In genomic region chr10:73879296-73880173, GRCh38 we compare ENCODE assay signal across 8 cellular contexts. TPM values are rescaled to one million over a fixed set of nuclear protein-coding genes. Genes with fewer than 3 reads are reported as not detected.
DNase-seq lines count a peak whose midpoint lies in the region; ATAC-seq, FAIRE-seq and TF ChIP-seq lines count a peak whose summit lies in the region.

No MANE protein-coding gene starts in this region.

- no peaks in the 10 kb centered on the region for H3K36me3 ChIP-seq in smooth muscle cell (ENCODE audit: low read depth)

- 20% methylated on average over 14 of the region's 14 CpGs for WGBS in smooth muscle cell (ENCODE audit: low lambda C conversion rate)

- H3K27ac ChIP-seq in smooth muscle cell (ENCODE audit: low read depth), result no peak overlapping the region

- H3K9me3 ChIP-seq in smooth muscle cell (replicated peaks; ENCODE audit: low read depth), result no peaks in the 10 kb centered on the region

- H4K20me1 ChIP-seq in smooth muscle cell (ENCODE audit: low read depth), result no peaks in the 10 kb centered on the region

- TF ChIP-seq POLR2A in GM12892 (IDR thresholded peaks at IDR 0.05; ENCODE audit: low read depth, low read length), result no peak

- no peaks in the 10 kb centered on the region for H3F3A ChIP-seq in smooth muscle cell (ENCODE audit: low read depth)

- H3K27me3 ChIP-seq in smooth muscle cell (ENCODE audit: low read depth), result no peaks in the 10 kb centered on the region

- peak; percentile 96 for FAIRE-seq in GM12892 (lab: Jason Lieb, UNC)

- H3K4me3 ChIP-seq in smooth muscle cell, result no peak overlapping the region

- no peak overlapping the region for H3K4me2 ChIP-seq in smooth muscle cell

- ATAC-seq in HG02588 (IDR thresholded peaks at IDR 0.05; ENCODE audit: unreplicated experiment), result peak; percentile 74

- peak; percentile 85 for TF ChIP-seq CTCF in smooth muscle cell (IDR thresholded peaks at IDR 0.05; ENCODE audit: borderline replicate concordance, insufficient read depth, poor library complexity, severe bottlenecking)

- peak; percentile 63 for DNase-seq in GM12892 (ENCODE audit: insufficient read length)
- peak; percentile 43 for DNase-seq in NCI-H1105 treated with DMSO at 0.1 percent for 48 hours (lab: John Stamatoyannopoulos, UW)
- peak; percentile 63 for DNase-seq in T1000 (lab: John Stamatoyannopoulos, UW)
- DNase-seq in anterior cingulate cortex (lab: John Stamatoyannopoulos, UW), result peak in 47 of 58 donors; percentile 13 to 80 (median 50)
- peak; percentile 48 to 57 for DNase-seq in hippocampal formation (lab: John Stamatoyannopoulos, UW)
- peak; percentile 23 for DNase-seq in smooth muscle cell (lab: John Stamatoyannopoulos, UW; ENCODE audit: unreplicated experiment)
- no peak for DNase-seq in NCI-H446 treated with DMSO at 0.1 percent for 48 hours (lab: John Stamatoyannopoulos, UW)

- H3K79me2 ChIP-seq in smooth muscle cell (ENCODE audit: low read depth), result no peaks in the 10 kb centered on the region

- H2AFZ ChIP-seq in smooth muscle cell (ENCODE audit: low read depth), result no peak overlapping the region

- H3K9ac ChIP-seq in smooth muscle cell (ENCODE audit: low read depth), result no peak overlapping the region

- H3K4me1 ChIP-seq in smooth muscle cell (ENCODE audit: low read depth), result no peaks in the 10 kb centered on the region

RNA-seq across cellular contexts. Expression of gene CAMK2G, which starts 5.2 kb away (rescaled TPM):
- 13.0 TPM for polyA plus RNA-seq in GM12892 (2012; ENCODE audit: missing spikeins)
- 10.5 and 10.8 TPM in 2 replicates for total RNA-seq in smooth muscle cell
- polyA plus RNA-seq in smooth muscle cell, result 2.2 and 4.0 TPM in 2 replicates

RNA-seq across cellular contexts. Expression of gene PLAU, which starts 31.4 kb away (rescaled TPM):
- polyA plus RNA-seq in GM12892 (2012; ENCODE audit: missing spikeins), result 4.9 TPM
- total RNA-seq in smooth muscle cell, result 4.1 and 10.7 TPM in 2 replicates
- polyA plus RNA-seq in smooth muscle cell, result 9.2 and 28.9 TPM in 2 replicates
